In genomic region chr2:28094794-28095193, GRCh38 we compare ENCODE assay signal across 22 cellular contexts.
"Had no signal": no experiment of that assay in that cellular context is flagged by ENCODE, and none has a peak within 500 bp of the region (broad histone marks: within the 10 kb centered on the region; RNA-seq: fewer than 3 reads in every experiment).

No MANE protein-coding gene starts in this region.

- H3K4me3 Mint-ChIP-seq: natural killer cell treated with Interleukin-12 subunit alpha and Interleukin-12 subunit beta and Interleukin-15 and Interleukin-18, amount 100 ng/mL, for 72 hours; neural progenitor cell had no signal

- H3K4me1 ChIP-seq: esophagus squamous epithelium, pancreas, upper lobe of left lung had no signal

- H3K4me2 ChIP-seq: hepatocyte, neural progenitor cell had no signal

- ATAC-seq: left cardiac atrium, left ventricle myocardium superior, pancreas, right cardiac atrium had no signal

- H3K27ac ChIP-seq: esophagus squamous epithelium, hepatocyte, neural progenitor cell, pancreas, tibial artery, upper lobe of left lung, uterus had no signal

- H3K36me3 Mint-ChIP-seq: natural killer cell treated with Interleukin-12 subunit alpha and Interleukin-12 subunit beta and Interleukin-15 and Interleukin-18, amount 100 ng/mL, for 72 hours; neural progenitor cell had no signal

- DNase-seq: cortex of kidney; effector memory CD4-positive, alpha-beta T cell; esophagus squamous epithelium; foreskin melanocyte; head of caudate nucleus; kidney; left cardiac atrium; left ventricle myocardium superior; mammary epithelial cell; nucleus accumbens; pancreas; right cardiac atrium; small intestine; stimulated activated CD4-positive, alpha-beta T cell treated with anti-CD3 and anti-CD28 coated beads, Interleukin-12 subunit alpha, Interleukin-12 subunit beta, amount 100 ng/mL, for 4 hours; stimulated activated naive CD4-positive, alpha-beta T cell; tibial artery; upper lobe of left lung; uterus had no signal

- H3K27me3 ChIP-seq: esophagus squamous epithelium, hepatocyte, neural progenitor cell, pancreas, tibial artery, upper lobe of left lung, uterus had no signal

- H3K9me3 ChIP-seq: esophagus squamous epithelium, pancreas, tibial artery, upper lobe of left lung, uterus had no signal

- H3K79me2 ChIP-seq: hepatocyte had no signal

- H3K4me3 ChIP-seq: esophagus squamous epithelium, hepatocyte, neural progenitor cell, pancreas, tibial artery, upper lobe of left lung, uterus had no signal

- H3K9ac ChIP-seq: neural progenitor cell had no signal

- H3K27me3 Mint-ChIP-seq: natural killer cell treated with Interleukin-12 subunit alpha and Interleukin-12 subunit beta and Interleukin-15 and Interleukin-18, amount 100 ng/mL, for 72 hours; progenitor cell of endocrine pancreas had no signal

- H3K36me3 ChIP-seq: esophagus squamous epithelium, neural progenitor cell, pancreas, tibial artery, upper lobe of left lung, uterus had no signal

- H3K9me3 Mint-ChIP-seq: natural killer cell treated with Interleukin-12 subunit alpha and Interleukin-12 subunit beta and Interleukin-15 and Interleukin-18, amount 100 ng/mL, for 72 hours; neural progenitor cell had no signal

- H2AFZ ChIP-seq: hepatocyte, neural progenitor cell had no signal

- H3K4me1 Mint-ChIP-seq: neural progenitor cell had no signal

- H3K27ac Mint-ChIP-seq: natural killer cell treated with Interleukin-12 subunit alpha and Interleukin-12 subunit beta and Interleukin-15 and Interleukin-18, amount 100 ng/mL, for 72 hours; neural progenitor cell; progenitor cell of endocrine pancreas had no signal
